Comparison of ENCODE assay signal across 9 cellular contexts in genomic region chr3:49872801-49873281, GRCh38. TPM values are rescaled to one million over a fixed set of nuclear protein-coding genes. Genes with fewer than 3 reads are reported as not detected.
A peak's percentile ranks its signal among the peaks of the same experiment; 100 is the strongest.
DNase-seq lines count a peak whose midpoint lies in the region; ATAC-seq lines count a peak whose summit lies in the region.
"Had no signal": no experiment of that assay in that cellular context is flagged by ENCODE, and none has a peak within 500 bp of the region (broad histone marks: within the 10 kb centered on the region; RNA-seq: fewer than 3 reads in every experiment).

No MANE protein-coding gene starts in this region.

- no peaks in the 10 kb centered on the region for H3K9me3 ChIP-seq in BLaER1 treated with 17β-estradiol and CSF1 and Interleukin-3, amounts not matched to agents 10 nM and 100 nM (replicated peaks in 1 of 11)

- DNase-seq in COLO829 (ENCODE audit: low spot score) = peak; percentile 25
- peak; percentile 72 for DNase-seq in SK-N-DZ (ENCODE audit: low spot score)
- DNase-seq in glomerular visceral epithelial cell (ENCODE audit: extremely low spot score) = peak; percentile 51
- DNase-seq in NCI-H1436 treated with DMSO at 0.1 percent for 48 hours (lab: John Stamatoyannopoulos, UW) = no peak
- no peak for DNase-seq in NCI-H226
- DNase-seq: NCI-H1930 had no signal

- no peak overlapping the region for H3K4me3 ChIP-seq in BLaER1 treated with 17β-estradiol and CSF1 and Interleukin-3, amounts not matched to agents 10 nM and 100 nM
- H3K4me3 ChIP-seq: skin epidermis had no signal

- peak overlapping the region in 10 of 11 experiments; percentile 33 to 60 (median 52); a peak in 19 of 22 replicates for H3K4me2 ChIP-seq in BLaER1 treated with 17β-estradiol and CSF1 and Interleukin-3, amounts not matched to agents 10 nM and 100 nM

- ATAC-seq in GM19328 (IDR thresholded peaks at IDR 0.05; ENCODE audit: unreplicated experiment) = no peak

- H3K27ac ChIP-seq in BLaER1 treated with 17β-estradiol and CSF1 and Interleukin-3, amounts not matched to agents 10 nM and 100 nM = peak overlapping the region in 1 of 11 experiments; percentile 32; a peak in 3 of 22 replicates
- H3K27ac ChIP-seq: skin epidermis had no signal

- H3K27me3 ChIP-seq in BLaER1 treated with 17β-estradiol and CSF1 and Interleukin-3, amounts not matched to agents 10 nM and 100 nM = peaks cover 27 to 35% (median 31%) of the 10 kb centered on the region in 11 experiments

- H4K20me1 ChIP-seq in BLaER1 treated with 17β-estradiol and CSF1 and Interleukin-3, amounts not matched to agents 10 nM and 100 nM = peaks cover 0 to 32% (median 0%) of the 10 kb centered on the region in 11 experiments; a peak in 10 of 22 replicates

- H3K4me1 ChIP-seq in BLaER1 treated with 17β-estradiol and CSF1 and Interleukin-3, amounts not matched to agents 10 nM and 100 nM = peaks cover 4 to 54% (median 31%) of the 10 kb centered on the region in 10 experiments; a peak in 19 of 20 replicates

- no peaks in the 10 kb centered on the region for H3K36me3 ChIP-seq in BLaER1 treated with 17β-estradiol and CSF1 and Interleukin-3, amounts not matched to agents 10 nM and 100 nM

- H3K9ac ChIP-seq in BLaER1 treated with 17β-estradiol and CSF1 and Interleukin-3, amounts not matched to agents 10 nM and 100 nM = no peak overlapping the region

RNA-seq across cellular contexts. Expression of gene CAMKV, which starts 3.1 kb away (rescaled TPM):
- 62.4 and 73.1 TPM in 2 replicates for polyA plus RNA-seq in SK-N-DZ (2014; cell fraction: cytosol; rRNA removed)
- 427 and 437 TPM in 2 replicates for polyA plus RNA-seq in SK-N-DZ (2014; cell fraction: nucleus; rRNA removed)

RNA-seq across cellular contexts. Expression of gene TRAIP, which starts 16.5 kb away (rescaled TPM):
- 25.6 and 25.9 TPM in 2 replicates for polyA plus RNA-seq in SK-N-DZ (2014; cell fraction: cytosol; rRNA removed)
- 110 and 121 TPM in 2 replicates for polyA plus RNA-seq in SK-N-DZ (2014; cell fraction: nucleus; rRNA removed)

RNA-seq across cellular contexts. Expression of gene MST1R, which starts 30.8 kb away (rescaled TPM):
- 0.38 and 1.2 TPM in 2 replicates for polyA plus RNA-seq in SK-N-DZ (2014; cell fraction: cytosol; rRNA removed)
- 2.8 and 4.0 TPM in 2 replicates for polyA plus RNA-seq in SK-N-DZ (2014; cell fraction: nucleus; rRNA removed)

RNA-seq across cellular contexts. Expression of gene MON1A, which starts 56.8 kb away (rescaled TPM):
- 18.5 and 18.9 TPM in 2 replicates for polyA plus RNA-seq in SK-N-DZ (2014; cell fraction: cytosol; rRNA removed)
- polyA plus RNA-seq in SK-N-DZ (2014; cell fraction: nucleus; rRNA removed) = 9.2 and 14.4 TPM in 2 replicates

RNA-seq across cellular contexts. Expression of gene UBA7, which starts 59.1 kb away (rescaled TPM):
- polyA plus RNA-seq in SK-N-DZ (2014; cell fraction: cytosol; rRNA removed) = 0.06 TPM in 1 of 2 replicates, not detected in the other
- 3.5 and 5.4 TPM in 2 replicates for polyA plus RNA-seq in SK-N-DZ (2014; cell fraction: nucleus; rRNA removed)

Comparison
In these comparisons a context has a peak if more than half of its experiments do, and no peak if none do; other contexts are left out.
1. DNase-seq: peak in COLO829 (single experiment), SK-N-DZ (single experiment) and glomerular visceral epithelial cell (single experiment); none in NCI-H1436 treated with DMSO at 0.1 percent for 48 hours (single experiment) and NCI-H226 (single experiment).